Comparison of ENCODE assay signal across 18 cellular contexts in the genomic region with DNA sequence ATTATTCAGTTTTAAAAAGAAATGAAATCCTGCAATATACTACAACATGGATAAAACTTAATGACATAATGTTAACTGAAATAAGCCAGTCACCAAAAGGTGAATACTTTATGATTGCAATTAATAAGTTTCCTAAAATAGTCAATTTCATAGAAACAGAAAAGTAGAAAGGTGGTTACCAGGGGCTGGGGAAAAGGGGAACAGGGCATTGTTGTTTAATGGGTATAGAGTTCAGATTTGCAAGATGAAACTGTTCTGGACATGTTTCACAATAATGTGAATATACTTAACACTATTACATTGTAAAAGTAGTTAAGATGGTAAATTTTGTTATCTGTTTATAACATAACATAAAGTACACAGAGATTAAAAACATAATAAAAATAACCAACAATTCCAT.
A peak's percentile ranks its signal among the peaks of the same experiment; 100 is the strongest.
DNase-seq lines count a peak whose midpoint lies in the region; ATAC-seq, FAIRE-seq and TF ChIP-seq lines count a peak whose summit lies in the region.
"Had no signal": no experiment of that assay in that cellular context is flagged by ENCODE, and none has a peak within 500 bp of the region (broad histone marks: within the 10 kb centered on the region; RNA-seq: fewer than 3 reads in every experiment).

No MANE protein-coding gene starts in this region.

- ATAC-seq in GM18873 (IDR thresholded peaks at IDR 0.05; ENCODE audit: low FRiP score, unreplicated experiment) (peak; percentile 76), GM21619 (IDR thresholded peaks at IDR 0.05; ENCODE audit: unreplicated experiment) (peak; percentile 79), HG03175 (IDR thresholded peaks at IDR 0.05; ENCODE audit: unreplicated experiment) (peak; percentile 73)
- ATAC-seq: HepG2, Panc1 had no signal

- no peaks in the 10 kb centered on the region for H3K36me3 ChIP-seq in kidney (ENCODE audit: control insufficient read depth in 1 of 2, insufficient read depth in 2 of 2, low read length in 2 of 2)

- no peak overlapping the region for H3K27ac ChIP-seq in kidney (ENCODE audit: low read depth in 2 of 2, low read length in 2 of 2)

- H3K4me1 Mint-ChIP-seq in activated CD4-positive, alpha-beta memory T cell treated with anti-CD3 and anti-CD28 coated beads, Interleukin-2, amount 10 ng/mL, durations not matched to agents 7 days and 5 days, result no peaks in the 10 kb centered on the region
- H3K4me1 Mint-ChIP-seq: B cell, immature natural killer cell had no signal

- no peaks in the 10 kb centered on the region for H3K4me1 ChIP-seq in kidney (ENCODE audit: control insufficient read depth in 1 of 2, insufficient read depth in 1 of 2, low read depth in 1 of 2, low read length in 2 of 2)

- CTCF ChIA-PET in activated CD4-positive, alpha-beta memory T cell treated with anti-CD3 and anti-CD28 coated beads, Interleukin-2, amount 10 ng/mL, durations not matched to agents 7 days and 5 days (lab: Charles Lee), result no interaction called here

- H3K4me3 Mint-ChIP-seq in activated CD4-positive, alpha-beta memory T cell treated with anti-CD3 and anti-CD28 coated beads, Interleukin-2, amount 10 ng/mL, durations not matched to agents 7 days and 5 days, result no peak overlapping the region
- H3K4me3 Mint-ChIP-seq: B cell; immature natural killer cell; stimulated activated naive CD8-positive, alpha-beta T cell treated with anti-CD3 and anti-CD28 coated beads, Interleukin-15, Interleukin-2, amounts not matched to agents 100 ng/mL and 50 ng/mL, for 24 hours had no signal

- H3K9me3 Mint-ChIP-seq in activated CD4-positive, alpha-beta memory T cell treated with anti-CD3 and anti-CD28 coated beads, Interleukin-2, amount 10 ng/mL, durations not matched to agents 7 days and 5 days, result no peaks in the 10 kb centered on the region

- H3K36me3 Mint-ChIP-seq in activated CD4-positive, alpha-beta memory T cell treated with anti-CD3 and anti-CD28 coated beads, Interleukin-2, amount 10 ng/mL, durations not matched to agents 7 days and 5 days (ENCODE audit: low read depth), result no peaks in the 10 kb centered on the region
- H3K36me3 Mint-ChIP-seq: immature natural killer cell had no signal

- intact Hi-C loops in kidney (cut with DNase I), result no loop called here

- POLR2A ChIA-PET in activated CD4-positive, alpha-beta memory T cell treated with anti-CD3 and anti-CD28 coated beads, Interleukin-2, amount 10 ng/mL, durations not matched to agents 7 days and 5 days (lab: Charles Lee), result no interaction called here

- no peak overlapping the region for H3K27ac Mint-ChIP-seq in activated CD4-positive, alpha-beta memory T cell treated with anti-CD3 and anti-CD28 coated beads, Interleukin-2, amount 10 ng/mL, durations not matched to agents 7 days and 5 days
- H3K27ac Mint-ChIP-seq: B cell; immature natural killer cell; stimulated activated naive CD8-positive, alpha-beta T cell treated with anti-CD3 and anti-CD28 coated beads, Interleukin-15, Interleukin-2, amounts not matched to agents 100 ng/mL and 50 ng/mL, for 24 hours had no signal

- no peaks in the 10 kb centered on the region for H3K9me3 ChIP-seq in kidney (ENCODE audit: control insufficient read depth in 1 of 2, low read length in 2 of 2)

- FAIRE-seq in kidney (lab: Jason Lieb, UNC), result peak; percentile 13
- FAIRE-seq: HepG2, urothelium cell line had no signal

- TF ChIP-seq CTCF in kidney (IDR thresholded peaks at IDR 0.05; ENCODE audit: borderline replicate concordance, extremely low read depth, insufficient read depth), result no peak

- H3K9ac ChIP-seq in kidney (ENCODE audit: low read length in 2 of 2), result no peak overlapping the region

- DNase-seq in kidney (no peak), anterior cingulate cortex (lab: John Stamatoyannopoulos, UW) (no peak)
- DNase-seq in activated naive CD4-positive, alpha-beta T cell treated with anti-CD3 and anti-CD28 coated beads, Interleukin-2, amount 50 U/mL, for 16 hours, result no peak
- DNase-seq in activated CD4-positive, alpha-beta memory T cell treated with anti-CD3 and anti-CD28 coated beads, Interleukin-2, amount 10 ng/mL, durations not matched to agents 7 days and 5 days, result no peak
- no peak for DNase-seq in NK-92 treated with Interleukin-12 subunit alpha and Interleukin-12 subunit beta, amount 100 ng/mL, for 24 hours (lab: John Stamatoyannopoulos, UW)
- DNase-seq: cerebellar nuclear complex, DMS79, immature natural killer cell, NCI-H1105, NCI-H446 had no signal

- no peaks in the 10 kb centered on the region for H3K27me3 Mint-ChIP-seq in activated CD4-positive, alpha-beta memory T cell treated with anti-CD3 and anti-CD28 coated beads, Interleukin-2, amount 10 ng/mL, durations not matched to agents 7 days and 5 days
- H3K27me3 Mint-ChIP-seq: stimulated activated naive CD8-positive, alpha-beta T cell treated with anti-CD3 and anti-CD28 coated beads, Interleukin-15, Interleukin-2, amounts not matched to agents 100 ng/mL and 50 ng/mL, for 24 hours had no signal

- H3K4me3 ChIP-seq in kidney (ENCODE audit: low read length in 2 of 2), result no peak overlapping the region
